Comparison of ENCODE assay signal across 19 cellular contexts in genomic region chr2:29323961-29324360, GRCh38.
DNase-seq lines count a peak whose midpoint lies in the region; ATAC-seq and TF ChIP-seq lines count a peak whose summit lies in the region.
"Had no signal": no experiment of that assay in that cellular context is flagged by ENCODE, and none has a peak within 500 bp of the region (broad histone marks: within the 10 kb centered on the region; RNA-seq: fewer than 3 reads in every experiment).

No MANE protein-coding gene starts in this region.

- no peak overlapping the region for H3K4me2 ChIP-seq in IMR-90 (ENCODE audit: low read depth, low read length)

- in situ Hi-C loops in IMR-90 (cut with MboI; ENCODE audit: low sequenced_read_pairs): loop anchor here (25.0 kb wide), 1 partner anchor 513 kb away; no protein-coding TSS in a partner anchor

- H2BK120ac ChIP-seq in IMR-90 (ENCODE audit: low read depth, low read length): no peak overlapping the region

- no peak for TF ChIP-seq POLR2A in IMR-90 (IDR thresholded peaks at IDR 0.05; ENCODE audit: low read depth, low read length)
- no peak for TF ChIP-seq POLR2A in ovary (IDR thresholded peaks at IDR 0.05)
- no peak for TF ChIP-seq POLR2A in right lobe of liver (IDR thresholded peaks at IDR 0.05)

- no peak overlapping the region for H3K4ac ChIP-seq in IMR-90 (ENCODE audit: low read depth, low read length)

- DNase-seq in DMS 273 (lab: John Stamatoyannopoulos, UW; ENCODE audit: unreplicated experiment) (peak; percentile 32), DMS 273 treated with DMSO at 0.1 percent for 48 hours (lab: John Stamatoyannopoulos, UW) (no peak), IMR-90 (peak; percentile 9), amniotic epithelial cell (ENCODE audit: low read depth) (peak; percentile 8), myocyte (ENCODE audit: low read depth) (peak; percentile 78), ovary (no peak), Ammon's horn (ENCODE audit: low spot score) (no peak), right lobe of liver (no peak)
- DNase-seq: activated CD4-positive, alpha-beta T cell treated with anti-CD3 and anti-CD28 coated beads, Interleukin-2, amount 10 ng/mL, durations not matched to agents 7 days and 5 days; activated CD8-positive, alpha-beta memory T cell treated with anti-CD3 and anti-CD28 coated beads, Interleukin-2, amount 50 U/mL, for 48 hours; activated gamma-delta T cell; amygdala; C1 segment of cervical spinal cord; effector memory CD8-positive, alpha-beta T cell; heart right ventricle; NK-92 treated with Interleukin-12 subunit alpha and Interleukin-12 subunit beta, amount 100 ng/mL, for 24 hours; RPMI8226 had no signal

- no peak for TF ChIP-seq EP300 in ovary (IDR thresholded peaks at IDR 0.05)

- no peak overlapping the region for H2AK9ac ChIP-seq in IMR-90 (replicated peaks; ENCODE audit: low read depth, low read length, poor library complexity)

- no peak overlapping the region for H4K8ac ChIP-seq in IMR-90 (ENCODE audit: low read depth in 2 of 2, low read length in 2 of 2)

- no peak overlapping the region for H2BK20ac ChIP-seq in IMR-90 (ENCODE audit: low read depth, low read length)

- TF ChIP-seq CTCF in IMR-90 (conservative IDR thresholded peaks at IDR 0.05; ENCODE audit: low read depth, low read length): no peak
- no peak for TF ChIP-seq CTCF in ovary (IDR thresholded peaks at IDR 0.05)
- TF ChIP-seq CTCF in right lobe of liver (IDR thresholded peaks at IDR 0.05): no peak

- no peaks in the 10 kb centered on the region for H3K9me1 ChIP-seq in IMR-90 (ENCODE audit: insufficient read depth, low read length)

- H2AK5ac ChIP-seq in IMR-90 (ENCODE audit: low read depth, low read length): no peak overlapping the region

- intact Hi-C loops in IMR-90 (cut with micrococcal nuclease): no loop called here
- intact Hi-C loops in ovary (cut with DNase I): no loop called here
- intact Hi-C loops in right lobe of liver (cut with DNase I): no loop called here

- WGBS in IMR-90 (ENCODE audit: extremely low coverage in 2 of 2, insufficient read length in 1 of 2), 2 experiments: no CpG with 5 or more reads among the region's 3 CpGs
- WGBS in ovary, 3 donors: 33 to 49% (median 37%) methylated on average over 3 of the region's 3 CpGs
- 28% methylated on average over 3 of the region's 3 CpGs for WGBS in right lobe of liver (ENCODE audit: insufficient coverage, low coverage, low lambda C conversion rate, missing lambda C conversion rate)

- H2BK5ac ChIP-seq in IMR-90 (ENCODE audit: low read depth, low read length, poor library complexity, severe bottlenecking): no peak overlapping the region

- CTCF ChIA-PET in IMR-90 (lab: Yijun Ruan, JAX): no interaction called here

- no peak for ATAC-seq in IMR-90 (ENCODE audit: low read depth)
- ATAC-seq in right lobe of liver: no peak
- ATAC-seq: effector memory CD8-positive, alpha-beta T cell; heart right ventricle; stimulated activated memory B cell treated with anti-CD40 and anti-IgM and Interleukin-4, amounts not matched to agents 10 μg/mL and 1 μg/mL and 100 μg/mL, for 72 hours had no signal

- H3K4me1 ChIP-seq in IMR-90 (ENCODE audit: control insufficient read depth, insufficient read depth, low read length) (no peaks in the 10 kb centered on the region), ovary (ENCODE audit: insufficient read depth) (no peaks in the 10 kb centered on the region), right lobe of liver (no peaks in the 10 kb centered on the region)
- H3K4me1 ChIP-seq: heart right ventricle had no signal

- BruUV-seq in IMR-90 (replicated peaks; lab: Mats Ljungman, UMichigan): no TSS peak

- no peak overlapping the region for H2AFZ ChIP-seq in IMR-90 (replicated peaks; ENCODE audit: low read length, poor library complexity)

- H3K27ac ChIP-seq in IMR-90 (ENCODE audit: insufficient read depth, low read length): no peak overlapping the region
- H3K27ac ChIP-seq in ovary: no peak overlapping the region
- no peak overlapping the region for H3K27ac ChIP-seq in right lobe of liver
- H3K27ac ChIP-seq: 22Rv1, heart right ventricle had no signal

- peaks cover 12% of the 10 kb centered on the region for H3K27me3 ChIP-seq in IMR-90 (ENCODE audit: control insufficient read depth, insufficient read depth, low read length)
- H3K27me3 ChIP-seq in ovary: no peaks in the 10 kb centered on the region
- H3K27me3 ChIP-seq in right lobe of liver: no peaks in the 10 kb centered on the region

- no peak overlapping the region for H4K5ac ChIP-seq in IMR-90 (ENCODE audit: low read depth, low read length)

- dilution Hi-C loops in IMR-90 (cut with HindIII; ENCODE audit: low sequenced_read_pairs, unreplicated experiment): no loop called here

- H3K23ac ChIP-seq in IMR-90 (ENCODE audit: low read depth, low read length): no peak overlapping the region

- H3K18ac ChIP-seq in IMR-90 (ENCODE audit: low read depth, low read length): no peak overlapping the region

- no peaks in the 10 kb centered on the region for H3K79me1 ChIP-seq in IMR-90 (ENCODE audit: low read depth in 1 of 2, low read length in 2 of 2)

- TF ChIP-seq RAD21 in IMR-90 (IDR thresholded peaks at IDR 0.05; ENCODE audit: low read length): no peak

- no peak overlapping the region for H4K91ac ChIP-seq in IMR-90 (ENCODE audit: insufficient read depth, low read depth, low read length)

- H3K56ac ChIP-seq in IMR-90 (ENCODE audit: extremely low read depth, insufficient read depth, low read length): no peak overlapping the region

- no peak overlapping the region for H3K9ac ChIP-seq in IMR-90 (ENCODE audit: low read depth, low read length)

- H3K14ac ChIP-seq in IMR-90 (replicated peaks; ENCODE audit: low read depth, low read length): no peak overlapping the region

- H3K4me3 ChIP-seq in IMR-90 (ENCODE audit: insufficient read depth, low read depth, low read length) (no peak overlapping the region), ovary (no peak overlapping the region), right lobe of liver (no peak overlapping the region)
- H3K4me3 ChIP-seq: heart right ventricle had no signal

- POLR2A ChIA-PET in IMR-90 (lab: Charles Lee; ENCODE audit: unreplicated experiment): no interaction called here

- no peaks in the 10 kb centered on the region for H3K9me3 ChIP-seq in IMR-90 (ENCODE audit: control insufficient read depth, insufficient read depth, low read length)
- no peaks in the 10 kb centered on the region for H3K9me3 ChIP-seq in ovary
- no peaks in the 10 kb centered on the region for H3K9me3 ChIP-seq in right lobe of liver
- H3K9me3 ChIP-seq: heart right ventricle had no signal

- no peaks in the 10 kb centered on the region for H3K36me3 ChIP-seq in IMR-90 (ENCODE audit: control insufficient read depth, insufficient read depth, low read length)
- H3K36me3 ChIP-seq in ovary: no peaks in the 10 kb centered on the region
- no peaks in the 10 kb centered on the region for H3K36me3 ChIP-seq in right lobe of liver
- H3K36me3 ChIP-seq: heart right ventricle had no signal

- H4K20me1 ChIP-seq in IMR-90 (ENCODE audit: insufficient read depth, low read length): no peaks in the 10 kb centered on the region

- H2BK15ac ChIP-seq in IMR-90 (ENCODE audit: low read depth, low read length): no peak overlapping the region

TF ChIP-seq in IMR-90, 13 proteins besides CTCF, POLR2A, EP300 and RAD21:
- TF ChIP-seq CEBPB (IDR thresholded peaks at IDR 0.05; ENCODE audit: low read depth, low read length): no peak
- TF ChIP-seq BHLHE40 (IDR thresholded peaks at IDR 0.05; ENCODE audit: low read depth, low read length): no peak
- TF ChIP-seq MAFK (IDR thresholded peaks at IDR 0.05; ENCODE audit: low read depth, low read length): no peak
- TF ChIP-seq CHD1 (IDR thresholded peaks at IDR 0.05; ENCODE audit: low read depth, low read length): no peak
- TF ChIP-seq RCOR1 (IDR thresholded peaks at IDR 0.05; ENCODE audit: insufficient replicate concordance, low read length): no peak
- TF ChIP-seq MAZ (IDR thresholded peaks at IDR 0.05; ENCODE audit: borderline replicate concordance, low read depth, low read length): no peak

Comparison
In these comparisons a context has a peak if more than half of its experiments do, and no peak if none do; other contexts are left out.
1. DNase-seq: peak in DMS 273 (single experiment), IMR-90 (single experiment), amniotic epithelial cell (single experiment) and myocyte (single experiment); none in DMS 273 treated with DMSO at 0.1 percent for 48 hours (single experiment), ovary (0 of 5), Ammon's horn (single experiment) and right lobe of liver (0 of 3).